ENCODE assay signal across 14 cellular contexts in genomic region chr10:44993226-44993921, GRCh38. TPM values are rescaled to one million over a fixed set of nuclear protein-coding genes. Genes with fewer than 3 reads are reported as not detected.
A peak's percentile ranks its signal among the peaks of the same experiment; 100 is the strongest.
DNase-seq lines count a peak whose midpoint lies in the region; ATAC-seq and TF ChIP-seq lines count a peak whose summit lies in the region.
"Had no signal": no experiment of that assay in that cellular context is flagged by ENCODE, and none has a peak within 500 bp of the region (broad histone marks: within the 10 kb centered on the region; RNA-seq: fewer than 3 reads in every experiment).

No MANE protein-coding gene starts in this region.

- peak; percentile 42 for DNase-seq in CD14-positive monocyte (ENCODE audit: low spot score)
- DNase-seq in NCI-H774 (lab: John Stamatoyannopoulos, UW), result peak; percentile 46
- peak; percentile 29 for DNase-seq in left ventricle myocardium superior
- DNase-seq in retina, result peak; percentile 1
- no peak for DNase-seq in progenitor cell of endocrine pancreas (ENCODE audit: low spot score, unreplicated experiment)
- DNase-seq in H4 (ENCODE audit: low spot score), result no peak
- no peak for DNase-seq in stimulated activated CD4-positive, alpha-beta T cell treated with anti-CD3 and anti-CD28 coated beads, Interleukin-1b, Interleukin-23, amount 100 ng/mL, for 48 hours
- DNase-seq in H7, result no peak
- DNase-seq: activated effector memory CD4-positive, alpha-beta T cell treated with Interleukin-2 at 50 U/mL for 16 hours; C1 segment of cervical spinal cord; central memory CD4-positive, alpha-beta T cell; NCI-H1694; SW 1271 had no signal

- H3K4me3 ChIP-seq in H7 (ENCODE audit: insufficient read depth, low read depth, low read length), result no peak overlapping the region

- H3K4me1 Mint-ChIP-seq in CD14-positive monocyte (peaks cover 32% of the 10 kb centered on the region), progenitor cell of endocrine pancreas (ENCODE audit: low read depth) (peaks cover 36% of the 10 kb centered on the region)

- H3K27me3 ChIP-seq in H7 (ENCODE audit: control insufficient read depth, insufficient read depth, low read length), result peaks cover 1% of the 10 kb centered on the region; the same call in 1 of the 2 replicates

- H3K27ac Mint-ChIP-seq in CD14-positive monocyte (peak overlapping the region in 2 of 7 donors; percentile 44), progenitor cell of endocrine pancreas (no peak overlapping the region)

- H3K9me3 Mint-ChIP-seq in CD14-positive monocyte (no peaks in the 10 kb centered on the region), progenitor cell of endocrine pancreas (ENCODE audit: low read depth) (no peaks in the 10 kb centered on the region)
- H3K9me3 Mint-ChIP-seq: neural crest cell had no signal

- no peak for TF ChIP-seq CTCF in CD14-positive monocyte (IDR thresholded peaks at IDR 0.05)
- TF ChIP-seq CTCF in progenitor cell of endocrine pancreas (IDR thresholded peaks at IDR 0.05; ENCODE audit: unreplicated experiment), result no peak

- H3K4me3 Mint-ChIP-seq in CD14-positive monocyte, result no peak overlapping the region
- H3K4me3 Mint-ChIP-seq in progenitor cell of endocrine pancreas (ENCODE audit: low read depth), result no peak overlapping the region
- H3K4me3 Mint-ChIP-seq: neural crest cell had no signal

- H3K36me3 ChIP-seq in H7 (replicated peaks; ENCODE audit: control insufficient read depth, insufficient read depth, low read length), result peaks cover 4% of the 10 kb centered on the region

- intact Hi-C loops in CD14-positive monocyte (cut with micrococcal nuclease) (no loop called here), left ventricle myocardium superior (cut with micrococcal nuclease) (no loop called here)

- H3K27me3 Mint-ChIP-seq in CD14-positive monocyte (ENCODE audit: low read depth in 3 of 3) (peaks cover 1 to 3% (median 2%) of the 10 kb centered on the region in 3 donors), progenitor cell of endocrine pancreas (no peaks in the 10 kb centered on the region)

- H3K36me3 Mint-ChIP-seq in CD14-positive monocyte, result peaks cover 65 to 67% of the 10 kb centered on the region in 2 donors
- no peaks in the 10 kb centered on the region for H3K36me3 Mint-ChIP-seq in progenitor cell of endocrine pancreas (ENCODE audit: insufficient read depth)

- ATAC-seq in left ventricle myocardium superior, result no peak

RNA-seq across cellular contexts. Expression of gene ZNF22, which starts 7.3 kb away (rescaled TPM):
- 10 to 100 TPM; 10.4 to 14.6 TPM for polyA plus RNA-seq in CD14-positive monocyte
- 12.6 TPM for total RNA-seq in left ventricle myocardium superior
- total RNA-seq in progenitor cell of endocrine pancreas, result 44.1 and 46.0 TPM in 2 replicates
- 18.0 and 18.4 TPM in 2 replicates for total RNA-seq in H4 (2014; rRNA removed; shearing (Covaris generic))
- total RNA-seq in H7 (2014; rRNA removed; shearing (Covaris generic)), result 20.2 and 23.1 TPM in 2 replicates

RNA-seq across cellular contexts. Expression of gene DEPP1, which starts 14.8 kb away (rescaled TPM):
- polyA plus RNA-seq in CD14-positive monocyte, result not detected
- total RNA-seq in left ventricle myocardium superior, result 32.2 TPM
- total RNA-seq in progenitor cell of endocrine pancreas, result 13.9 and 16.6 TPM in 2 replicates
- total RNA-seq in H4 (2014; rRNA removed; shearing (Covaris generic)), result 31.7 and 44.2 TPM in 2 replicates
- 0.28 and 1.2 TPM in 2 replicates for total RNA-seq in H7 (2014; rRNA removed; shearing (Covaris generic))

RNA-seq across cellular contexts. Expression of gene RASSF4, which starts 33.8 kb away (rescaled TPM):
- polyA plus RNA-seq in CD14-positive monocyte, result 100 to 1,000 TPM; 117 to 120 TPM
- total RNA-seq in left ventricle myocardium superior (93.5 TPM), progenitor cell of endocrine pancreas (21.2 and 23.0 TPM in 2 replicates)
- total RNA-seq in H4 (2014; rRNA removed; shearing (Covaris generic)), result 7.6 and 7.8 TPM in 2 replicates
- 9.1 and 13.6 TPM in 2 replicates for total RNA-seq in H7 (2014; rRNA removed; shearing (Covaris generic))

Comparison
In these comparisons a context has a peak if more than half of its experiments do, and no peak if none do; other contexts are left out.
1. DNase-seq: peak in CD14-positive monocyte (single experiment), NCI-H774 (single experiment), left ventricle myocardium superior (single experiment) and retina (single experiment); none in progenitor cell of endocrine pancreas (single experiment), H4 (single experiment), stimulated activated CD4-positive, alpha-beta T cell treated with anti-CD3 and anti-CD28 coated beads, Interleukin-1b, Interleukin-23, amount 100 ng/mL, for 48 hours (single experiment) and H7 (single experiment).